Comparison of ENCODE assay signal across 7 cellular contexts in genomic region chr4:185329879-185330510, GRCh38.
A peak's percentile ranks its signal among the peaks of the same experiment; 100 is the strongest.
DNase-seq lines count a peak whose midpoint lies in the region; ATAC-seq, FAIRE-seq and TF ChIP-seq lines count a peak whose summit lies in the region.
"Not testable (repeated sequence)": the region's sequence is repeated elsewhere in the genome, so short reads cannot be mapped to it uniquely, and the experiment has no call there.

No MANE protein-coding gene starts in this region.

- not testable (repeated sequence) for H4K12ac ChIP-seq in trophoblast cell (ENCODE audit: low read depth, low read length)

- not testable (repeated sequence) for H3K9ac ChIP-seq in astrocyte (ENCODE audit: low read length); trophoblast cell (ENCODE audit: low read length)

- DNase-seq in ELF-1 (ENCODE audit: low read depth, low spot score): peak; percentile 59
- peak; percentile 47 for DNase-seq in HFFc6
- peak; percentile 67 for DNase-seq in NCI-H226
- not testable (repeated sequence) for DNase-seq in astrocyte (ENCODE audit: low read depth); memory B cell (ENCODE audit: low spot score in 2 of 2); trophoblast cell
- peak; percentile 17 for DNase-seq in foreskin melanocyte

- not testable (repeated sequence) for H4K20me1 ChIP-seq in astrocyte (ENCODE audit: insufficient read depth, low read length)

- not testable (repeated sequence) for H3K4me2 ChIP-seq in astrocyte (ENCODE audit: low read length); trophoblast cell (ENCODE audit: low read length)

- not testable (repeated sequence) for H3K27me3 Mint-ChIP-seq in HFFc6 (ENCODE audit: insufficient read depth); astrocyte (ENCODE audit: low read depth, unreplicated experiment); memory B cell

- not testable (repeated sequence) for H3K79me2 ChIP-seq in astrocyte (ENCODE audit: insufficient read depth, low read length); trophoblast cell (ENCODE audit: control insufficient read depth, insufficient read depth, low read length, poor library complexity)

- not testable (repeated sequence) for H4K8ac ChIP-seq in trophoblast cell (ENCODE audit: low read depth, low read length)

- not testable (repeated sequence) for H3K27ac ChIP-seq in astrocyte (ENCODE audit: low read depth, low read length)
- H3K27ac ChIP-seq in trophoblast cell (ENCODE audit: low read depth, low read length): peak overlapping the region; percentile 69

- not testable (repeated sequence) for ATAC-seq in memory B cell (ENCODE audit: low read depth)

- H2BK12ac ChIP-seq in trophoblast cell (ENCODE audit: low read length): peak overlapping the region; percentile 51

- H3K18ac ChIP-seq in trophoblast cell (ENCODE audit: low read length): not testable (repeated sequence)

- FAIRE-seq in astrocyte (lab: Jason Lieb, UNC): not testable (repeated sequence)

- H3K36me3 ChIP-seq in astrocyte (ENCODE audit: insufficient read depth, low read length): not testable (repeated sequence)
- H3K36me3 ChIP-seq in trophoblast cell (ENCODE audit: control insufficient read depth in 1 of 2, insufficient read depth in 2 of 2, low read length in 2 of 2): peaks cover 12% of the 10 kb centered on the region in 2 experiments

- H3K4me1 ChIP-seq in astrocyte (ENCODE audit: insufficient read depth, low read length); trophoblast cell (ENCODE audit: control insufficient read depth in 1 of 2, insufficient read depth in 2 of 2, low read length in 2 of 2): not testable (repeated sequence)

- WGBS in trophoblast cell (ENCODE audit: extremely low coverage, insufficient coverage, insufficient read length): no CpG with 5 or more reads among the region's 2 CpGs

- H3K14ac ChIP-seq in trophoblast cell (ENCODE audit: low read length): not testable (repeated sequence)

- H3K27ac Mint-ChIP-seq in HFFc6 (peak overlapping the region; percentile 38), astrocyte (ENCODE audit: unreplicated experiment) (peak overlapping the region; percentile 81), memory B cell (peak overlapping the region; percentile 26)

- not testable (repeated sequence) for H3K23ac ChIP-seq in trophoblast cell (ENCODE audit: low read length)

- H3K9me3 Mint-ChIP-seq in HFFc6: peaks cover 19% of the 10 kb centered on the region
- H3K9me3 Mint-ChIP-seq in astrocyte (ENCODE audit: unreplicated experiment); memory B cell: not testable (repeated sequence)

- not testable (repeated sequence) for H3K27me3 ChIP-seq in astrocyte (ENCODE audit: insufficient read depth, low read length); trophoblast cell (ENCODE audit: insufficient read depth, low read length)

- peak overlapping the region; percentile 26; the same call in 1 of the 2 replicates for H3K4me3 Mint-ChIP-seq in HFFc6
- peak overlapping the region; percentile 29 for H3K4me3 Mint-ChIP-seq in astrocyte (ENCODE audit: unreplicated experiment)
- H3K4me3 Mint-ChIP-seq in memory B cell: not testable (repeated sequence)

- H3K79me1 ChIP-seq in trophoblast cell (ENCODE audit: low read length): not testable (repeated sequence)

- H2AFZ ChIP-seq in astrocyte (ENCODE audit: low read depth, low read length); trophoblast cell (ENCODE audit: insufficient read depth, low read length, poor library complexity): not testable (repeated sequence)

- not testable (repeated sequence) for H2BK120ac ChIP-seq in trophoblast cell (ENCODE audit: insufficient read depth, low read length, poor library complexity)

- not testable (repeated sequence) for H2BK5ac ChIP-seq in trophoblast cell (ENCODE audit: low read depth, low read length, poor library complexity)

- not testable (repeated sequence) for H3K4me3 ChIP-seq in astrocyte (ENCODE audit: insufficient read depth, low read depth, low read length); trophoblast cell (ENCODE audit: low read depth, low read length)

- peaks cover 16% of the 10 kb centered on the region for H3K4me1 Mint-ChIP-seq in HFFc6 (ENCODE audit: low read depth)
- peaks cover 24% of the 10 kb centered on the region for H3K4me1 Mint-ChIP-seq in astrocyte (ENCODE audit: low read depth, unreplicated experiment)
- H3K4me1 Mint-ChIP-seq in memory B cell: peaks cover 13% of the 10 kb centered on the region

- not testable (repeated sequence) for TF ChIP-seq CTCF in HFFc6 (IDR thresholded peaks at IDR 0.05); astrocyte (IDR thresholded peaks at IDR 0.05; ENCODE audit: insufficient read depth, low read depth, low read length)

- not testable (repeated sequence) for H3K4ac ChIP-seq in trophoblast cell (ENCODE audit: low read depth, low read length)

- not testable (repeated sequence) for H2AK5ac ChIP-seq in trophoblast cell (ENCODE audit: low read length)

- H3K36me3 Mint-ChIP-seq in HFFc6 (ENCODE audit: low read depth): peaks cover 37% of the 10 kb centered on the region
- H3K36me3 Mint-ChIP-seq in astrocyte (ENCODE audit: low read depth, unreplicated experiment): peaks cover 17% of the 10 kb centered on the region
- peaks cover 25% of the 10 kb centered on the region for H3K36me3 Mint-ChIP-seq in memory B cell

- H4K91ac ChIP-seq in trophoblast cell (ENCODE audit: low read depth, low read length): peak overlapping the region; percentile 64

- H3K9me3 ChIP-seq in astrocyte (ENCODE audit: insufficient read depth, low read depth, low read length); trophoblast cell (ENCODE audit: insufficient read depth, low read depth, low read length): not testable (repeated sequence)

Comparison
In these comparisons a context has a peak if more than half of its experiments do, and no peak if none do; other contexts are left out.
1. H3K27ac Mint-ChIP-seq: peak in every context shown above with its lines; median percentile 81 in astrocyte; 38 in HFFc6; 26 in memory B cell.